Comparison of ENCODE assay signal across 8 cellular contexts in the genomic region with DNA sequence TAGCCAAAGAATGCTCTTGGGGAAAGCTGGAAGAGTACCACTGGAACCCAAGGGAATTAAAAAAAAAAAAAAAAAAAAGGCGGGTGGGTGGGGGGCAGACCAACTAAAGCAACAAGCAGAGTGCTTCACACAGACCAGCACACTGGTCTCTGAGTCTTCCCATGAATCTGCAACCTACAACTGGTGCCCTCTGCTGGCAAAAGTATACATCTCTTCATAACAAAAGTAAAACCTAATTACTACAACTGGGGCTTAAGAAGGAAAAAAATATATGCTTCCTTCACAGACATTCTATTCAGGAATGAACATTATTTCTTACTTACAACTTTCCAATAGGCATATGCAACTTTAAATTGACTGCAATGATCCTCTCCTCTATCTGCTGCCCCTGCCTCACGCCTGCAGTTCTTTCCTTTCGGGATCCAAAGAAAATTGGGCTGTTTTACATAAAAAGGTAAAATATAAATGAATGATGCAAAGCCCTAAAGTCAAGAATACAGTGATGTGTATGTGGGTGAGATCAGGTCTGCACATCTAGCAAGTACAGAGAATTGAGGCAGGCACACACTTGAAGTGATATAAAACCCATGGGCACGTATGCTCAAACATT.
A peak's percentile ranks its signal among the peaks of the same experiment; 100 is the strongest.
DNase-seq lines count a peak whose midpoint lies in the region; ATAC-seq, FAIRE-seq and TF ChIP-seq lines count a peak whose summit lies in the region.

No MANE protein-coding gene starts in this region.

- peaks cover 30% of the 10 kb centered on the region for H3F3A ChIP-seq in DOHH2 (ENCODE audit: control insufficient read depth, insufficient read depth)

- H3K36me3 ChIP-seq in DOHH2 (ENCODE audit: control insufficient read depth, low read length): no peaks in the 10 kb centered on the region

- no peak for ATAC-seq in GM19324 (IDR thresholded peaks at IDR 0.05; ENCODE audit: low FRiP score, unreplicated experiment)

- no peak overlapping the region for H3K4me2 ChIP-seq in DOHH2 (ENCODE audit: low read length)

- DNase-seq in H54 (ENCODE audit: insufficient read length, low spot score) (peak; percentile 19), NCI-H1092 treated with DMSO at 0.1 percent for 48 hours (lab: John Stamatoyannopoulos, UW) (peak; percentile 53), SKM-1 treated with dmso at 0.1 percent for 144 hours (lab: John Stamatoyannopoulos, UW; ENCODE audit: unreplicated experiment) (peak; percentile 64), astrocyte of the hippocampus (ENCODE audit: low read depth, low spot score) (peak; percentile 84), hypothalamus (lab: John Stamatoyannopoulos, UW) (peak in 26 of 51 donors; percentile 2 to 69 (median 18)), smooth muscle cell of the brain vasculature (ENCODE audit: low read depth, low spot score) (peak; percentile 52)

- H3K79me2 ChIP-seq in DOHH2 (ENCODE audit: control insufficient read depth, low read length): no peaks in the 10 kb centered on the region

- H3K4me1 ChIP-seq in DOHH2 (ENCODE audit: control insufficient read depth, low read length): no peaks in the 10 kb centered on the region

- no peak overlapping the region for H3K4me3 ChIP-seq in DOHH2 (ENCODE audit: low read length)

- H3K27me3 ChIP-seq in DOHH2 (ENCODE audit: control insufficient read depth, low read length): no peaks in the 10 kb centered on the region

- H3K9me2 ChIP-seq in DOHH2 (replicated peaks; ENCODE audit: control insufficient read depth, low read length): no peaks in the 10 kb centered on the region

- H3K27ac ChIP-seq in DOHH2 (ENCODE audit: low read depth, low read length): no peak overlapping the region

- FAIRE-seq in H54 (lab: Jason Lieb, UNC): peak; percentile 6

- TF ChIP-seq POLR2A in H54 (IDR thresholded peaks at IDR 0.05; ENCODE audit: low read depth, low read length): no peak

- peak; percentile 62 for TF ChIP-seq CTCF in DOHH2 (IDR thresholded peaks at IDR 0.05; ENCODE audit: low read depth, low read length, poor library complexity, severe bottlenecking)

- no peaks in the 10 kb centered on the region for H3K9me3 ChIP-seq in DOHH2 (ENCODE audit: control insufficient read depth, insufficient read depth, low read length)

- peaks cover 3% of the 10 kb centered on the region; the same call in 1 of the 2 replicates for H4K20me1 ChIP-seq in DOHH2 (ENCODE audit: control insufficient read depth, insufficient read depth, low read depth, low read length)

Comparison
In these comparisons a context has a peak if more than half of its experiments do, and no peak if none do; other contexts are left out.
1. DNase-seq: peak in every context shown above with its lines; median percentile 84 in astrocyte of the hippocampus; 64 in SKM-1 treated with dmso at 0.1 percent for 144 hours; 53 in NCI-H1092 treated with DMSO at 0.1 percent for 48 hours; 52 in smooth muscle cell of the brain vasculature; 19 in H54; 18 in hypothalamus.